Comparison of ENCODE assay signal across 24 cellular contexts in the genomic region with DNA sequence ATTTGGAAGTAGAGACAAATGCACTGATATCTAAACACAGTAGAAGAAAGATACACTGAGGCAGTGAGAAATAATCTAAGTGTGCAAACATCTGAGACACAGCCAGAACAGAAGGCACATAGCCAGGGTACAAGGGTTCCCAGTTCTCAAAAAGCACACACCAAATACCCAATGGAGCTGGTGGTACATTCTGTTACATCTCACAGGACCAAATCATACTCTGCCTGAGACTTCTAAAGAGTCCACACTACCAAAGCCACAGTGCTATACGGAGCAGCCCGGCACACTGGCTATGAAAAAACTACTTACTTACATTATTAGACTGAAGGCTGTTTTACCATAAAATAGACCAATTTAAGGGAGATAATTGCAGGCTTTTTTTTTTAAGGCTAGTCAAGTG. TPM values are rescaled to one million over a fixed set of nuclear protein-coding genes. Genes with fewer than 3 reads are reported as not detected.
"Had no signal": no experiment of that assay in that cellular context is flagged by ENCODE, and none has a peak within 500 bp of the region (broad histone marks: within the 10 kb centered on the region; RNA-seq: fewer than 3 reads in every experiment).

No MANE protein-coding gene starts in this region.

- H3K4me1 ChIP-seq: thyroid gland, uterus had no signal

- H3K36me3 ChIP-seq: uterus had no signal

- FAIRE-seq: colon, keratinocyte had no signal

- H3K36me3 Mint-ChIP-seq: naive B cell had no signal

- ATAC-seq: gastroesophageal sphincter had no signal

- H3K27me3 Mint-ChIP-seq: dendritic cell treated with granulocyte-macrophage colony-stimulating factor and Interleukin-4, amounts not matched to agents 40 ng/mL and 50 ng/mL, for 4 days; naive B cell; type B pancreatic cell had no signal

- H3K9me3 Mint-ChIP-seq: dendritic cell treated with granulocyte-macrophage colony-stimulating factor and Interleukin-4, amounts not matched to agents 40 ng/mL and 50 ng/mL, for 4 days; immature natural killer cell; naive B cell; type B pancreatic cell had no signal

- H3K27ac ChIP-seq: esophagus squamous epithelium, gastroesophageal sphincter, left ventricle myocardium inferior, neutrophil, sigmoid colon, skin epidermis, thyroid gland, uterus had no signal

- H3K9me3 ChIP-seq: esophagus squamous epithelium, gastroesophageal sphincter, left ventricle myocardium inferior, sigmoid colon, stomach, thyroid gland, uterus had no signal

- H3K4me3 ChIP-seq: esophagus squamous epithelium, gastroesophageal sphincter, left ventricle myocardium inferior, sigmoid colon, skin epidermis, stomach, thyroid gland, uterus had no signal

- H3K27ac Mint-ChIP-seq: dendritic cell treated with granulocyte-macrophage colony-stimulating factor and Interleukin-4, amounts not matched to agents 40 ng/mL and 50 ng/mL, for 4 days; immature natural killer cell; type B pancreatic cell had no signal

- H3K4me3 Mint-ChIP-seq: dendritic cell treated with granulocyte-macrophage colony-stimulating factor and Interleukin-4, amounts not matched to agents 40 ng/mL and 50 ng/mL, for 4 days; immature natural killer cell; type B pancreatic cell had no signal

- DNase-seq: esophagus squamous epithelium; foreskin fibroblast; immature natural killer cell; left ventricle myocardium inferior; mesendoderm; naive B cell; posterior cingulate gyrus; sigmoid colon; stimulated activated CD4-positive, alpha-beta T cell treated with anti-CD3 and anti-CD28 coated beads, Interleukin-2, amount 100 ng/mL, for 24 hours; stimulated activated CD4-positive, alpha-beta T cell treated with anti-CD3 and anti-CD28 coated beads, Interleukin-4, amount 100 ng/mL, for 4 hours; stimulated activated naive CD4-positive, alpha-beta T cell; stomach; thyroid gland; uterus had no signal

- H3K27me3 ChIP-seq: esophagus squamous epithelium, gastroesophageal sphincter, neutrophil, sigmoid colon, stomach, thyroid gland, uterus had no signal

RNA-seq across cellular contexts. Expression of a gene that starts 45.4 kb away (rescaled TPM):
- total RNA-seq: epithelial cell of proximal tubule, lung microvascular endothelial cell, pulmonary artery endothelial cell had no signal
- polyA plus RNA-seq: keratinocyte had no signal
